11 cellular contexts compared by ENCODE assay signal in genomic region chr6:68639826-68640505, GRCh38. TPM values are rescaled to one million over a fixed set of nuclear protein-coding genes. Genes with fewer than 3 reads are reported as not detected.
DNase-seq lines count a peak whose midpoint lies in the region; ATAC-seq, FAIRE-seq and TF ChIP-seq lines count a peak whose summit lies in the region.
"Had no signal": no experiment of that assay in that cellular context is flagged by ENCODE, and none has a peak within 500 bp of the region (broad histone marks: within the 10 kb centered on the region; RNA-seq: fewer than 3 reads in every experiment).

No MANE protein-coding gene starts in this region.

- H3K4me1 Mint-ChIP-seq in nephron: peaks cover 31% of the 10 kb centered on the region

- H3K27me3 ChIP-seq in A673 (replicated peaks; ENCODE audit: insufficient read depth, low read depth, low read length, poor library complexity): no peaks in the 10 kb centered on the region
- no peaks in the 10 kb centered on the region for H3K27me3 ChIP-seq in OCI-LY3 (ENCODE audit: low read depth, low read length)
- peaks cover 9% of the 10 kb centered on the region for H3K27me3 ChIP-seq in gastroesophageal sphincter

- peak overlapping the region; percentile 74 for H3K27ac ChIP-seq in A673 (ENCODE audit: low read depth, low read length, poor library complexity, severe bottlenecking)
- no peak overlapping the region for H3K27ac ChIP-seq in OCI-LY3 (ENCODE audit: low read length)
- H3K27ac ChIP-seq in gastroesophageal sphincter: peak overlapping the region in 3 of 4 donors; percentile 16 to 60 (median 18)

- no peaks in the 10 kb centered on the region for H3K9me3 Mint-ChIP-seq in nephron
- H3K9me3 Mint-ChIP-seq: activated T-cell treated with anti-CD3 and anti-CD28 coated beads, Interleukin-2, amount 50 U/mL, for 4 hours had no signal

- H3K27me3 Mint-ChIP-seq in nephron (ENCODE audit: low read depth): peaks cover 53% of the 10 kb centered on the region

- H3K9me3 ChIP-seq in A673 (ENCODE audit: low read depth, low read length, poor library complexity, severe bottlenecking): no peaks in the 10 kb centered on the region
- no peaks in the 10 kb centered on the region for H3K9me3 ChIP-seq in OCI-LY3 (ENCODE audit: insufficient read depth, low read length)
- H3K9me3 ChIP-seq in gastroesophageal sphincter: no peaks in the 10 kb centered on the region

- no peak for TF ChIP-seq POLR2A in gastroesophageal sphincter (IDR thresholded peaks at IDR 0.05)

- H3K36me3 ChIP-seq in A673 (ENCODE audit: insufficient read depth, low read length, poor library complexity, severe bottlenecking) (no peaks in the 10 kb centered on the region), OCI-LY3 (replicated peaks; ENCODE audit: low read depth, low read length) (no peaks in the 10 kb centered on the region), gastroesophageal sphincter (no peaks in the 10 kb centered on the region)

- POLR2A ChIA-PET in A673 (lab: Charles Lee; ENCODE audit: low non-redundant PET): interaction anchor here (0.6 kb wide), 1 partner anchor 22 kb away, joined by 3 read pairs; no protein-coding TSS in a partner anchor

- H2AFZ ChIP-seq in OCI-LY3 (ENCODE audit: low read depth, low read length): no peak overlapping the region

- intact Hi-C loops in A673 (cut with micrococcal nuclease; ENCODE audit: unreplicated experiment): loop anchor here (2.0 to 10.0 kb wide), 9 partner anchors 67 to 1575 kb away; no protein-coding TSS in a partner anchor

- peak overlapping the region in 2 of 3 experiments; percentile 20 to 56 for H3K27ac Mint-ChIP-seq in nephron

- DNase-seq in A673 (ENCODE audit: low spot score) (peak; percentile 86), NAMALWA (ENCODE audit: low spot score) (no peak), NCI-H1436 treated with DMSO at 0.1 percent for 48 hours (lab: John Stamatoyannopoulos, UW) (no peak), HTR-8/SVneo (ENCODE audit: insufficient read length, low spot score) (no peak)
- DNase-seq: activated T-cell treated with anti-CD3 and anti-CD28 coated beads, Interleukin-2, amount 50 U/mL, for 4 hours; erythroblast; NCI-H2227 treated with DMSO at 0.1 percent for 48 hours had no signal

- peak overlapping the region; percentile 75 to 78 (median 77) for H3K4me3 Mint-ChIP-seq in nephron
- H3K4me3 Mint-ChIP-seq: activated T-cell treated with anti-CD3 and anti-CD28 coated beads, Interleukin-2, amount 50 U/mL, for 4 hours had no signal

- no TSS peak for BruUV-seq in A673 (replicated peaks; lab: Mats Ljungman, UMichigan)

- no peaks in the 10 kb centered on the region for H3K36me3 Mint-ChIP-seq in nephron (ENCODE audit: low read depth)

- H3K4me1 ChIP-seq in A673 (ENCODE audit: insufficient read depth, low read length, poor library complexity, severe bottlenecking) (peaks cover 67% of the 10 kb centered on the region), OCI-LY3 (ENCODE audit: low read length) (peaks cover 20% of the 10 kb centered on the region), gastroesophageal sphincter (peaks cover 0 to 15% (median 4%) of the 10 kb centered on the region in 3 donors)

- H3K4me3 ChIP-seq in A673 (ENCODE audit: low read depth, low read length, poor library complexity, severe bottlenecking): peak overlapping the region; percentile 41
- peak overlapping the region; percentile 56 for H3K4me3 ChIP-seq in OCI-LY3 (ENCODE audit: low read length)
- H3K4me3 ChIP-seq in gastroesophageal sphincter: peak overlapping the region; percentile 5 to 36

- H4K20me1 ChIP-seq in OCI-LY3 (ENCODE audit: insufficient read depth, low read length): no peaks in the 10 kb centered on the region

- no peak overlapping the region for H3K9ac ChIP-seq in OCI-LY3 (ENCODE audit: low read length)

- no peak for TF ChIP-seq EP300 in gastroesophageal sphincter (IDR thresholded peaks at IDR 0.05)

- ATAC-seq in gastroesophageal sphincter (no peak), HG02885 (IDR thresholded peaks at IDR 0.05; ENCODE audit: poor library complexity, unreplicated experiment) (no peak)
- ATAC-seq: activated T-cell treated with anti-CD3 and anti-CD28 coated beads, Interleukin-2, amount 50 U/mL, for 4 hours had no signal

- WGBS in gastroesophageal sphincter (ENCODE audit: low coverage in 1 of 2), 2 donors: 45 to 48% methylated on average over 7 to 10 of the region's 13 CpGs

- peak overlapping the region; percentile 74 for H3K4me2 ChIP-seq in OCI-LY3 (ENCODE audit: low read length)

- no peak for FAIRE-seq in HTR-8/SVneo (lab: Jason Lieb, UNC)

- H3K79me2 ChIP-seq in OCI-LY3 (ENCODE audit: low read length): no peaks in the 10 kb centered on the region

- TF ChIP-seq CTCF in A673 (conservative IDR thresholded peaks at IDR 0.05; ENCODE audit: low read depth, low read length) (no peak), OCI-LY3 (IDR thresholded peaks at IDR 0.05; ENCODE audit: low read depth, low read length) (no peak), gastroesophageal sphincter (IDR thresholded peaks at IDR 0.05) (no peak), nephron (IDR thresholded peaks at IDR 0.05; ENCODE audit: unreplicated experiment in 3 of 3) (no peak)

- CTCF ChIA-PET in A673 (lab: Charles Lee): no interaction called here

RNA-seq across cellular contexts. Expression of gene ADGRB3, which starts 4.9 kb away (rescaled TPM):
- 7.7 and 8.1 TPM in 2 replicates for total RNA-seq in A673 (2021)
- 1 to 10 TPM; 3.9 to 9.8 (median 7.2) TPM for total RNA-seq in gastroesophageal sphincter
- total RNA-seq: activated T-cell treated with anti-CD3 and anti-CD28 coated beads, Interleukin-2, amount 50 U/mL, for 4 hours had no signal
